Comparison of ENCODE assay signal across 1 cellular context in genomic region chr1:51620470-51620869, GRCh38.
TF ChIP-seq lines count a peak whose summit lies in the region.

No MANE protein-coding gene starts in this region.

TF ChIP-seq in liver, 16 proteins besides CTCF, POLR2A, EP300 and RAD21 (continued from another document):
- TF ChIP-seq REST (IDR thresholded peaks at IDR 0.05) (peak; percentile 42), HNF4A (conservative IDR thresholded peaks at IDR 0.05) (peak; percentile 92 to 96), RXRA (IDR thresholded peaks at IDR 0.05) (peak; percentile 31 to 46), HNF4G (IDR thresholded peaks at IDR 0.05) (peak; percentile 52), EGR1 (IDR thresholded peaks at IDR 0.05; ENCODE audit: low read depth in 2 of 2) (no peak), YY1 (IDR thresholded peaks at IDR 0.05) (no peak)
